Comparison of ENCODE assay signal across 1 cellular context in the genomic region with DNA sequence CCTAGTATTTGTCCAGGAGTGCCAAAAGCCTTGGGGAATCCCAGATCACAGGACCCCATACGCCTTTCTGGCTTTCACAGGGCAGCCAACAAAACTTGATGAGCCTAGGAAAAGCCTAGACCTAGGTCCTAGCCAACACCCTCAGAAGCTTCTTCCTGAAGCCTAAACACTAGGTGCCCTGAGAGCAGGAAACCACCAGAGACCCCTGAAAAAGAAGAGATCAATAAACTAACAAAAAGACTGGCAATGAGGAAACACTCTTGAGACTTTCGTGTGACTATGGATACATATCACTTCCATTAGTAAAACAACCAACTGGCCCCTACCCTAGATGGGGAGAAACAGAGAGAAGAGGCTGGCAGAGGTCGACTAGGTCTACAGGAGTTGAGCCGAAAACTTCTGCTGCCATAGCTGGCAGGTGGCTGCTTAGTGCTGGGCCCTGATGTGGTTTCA.
TF ChIP-seq lines count a peak whose summit lies in the region.

No MANE protein-coding gene starts in this region.

TF ChIP-seq in endothelial cell of umbilical vein, 7 proteins besides CTCF, POLR2A, EP300 and RAD21:
- no peak for TF ChIP-seq JUN (IDR thresholded peaks at IDR 0.05; ENCODE audit: borderline replicate concordance, insufficient read depth, insufficient read length, low read depth)
